30 cellular contexts compared by ENCODE assay signal in the genomic region with DNA sequence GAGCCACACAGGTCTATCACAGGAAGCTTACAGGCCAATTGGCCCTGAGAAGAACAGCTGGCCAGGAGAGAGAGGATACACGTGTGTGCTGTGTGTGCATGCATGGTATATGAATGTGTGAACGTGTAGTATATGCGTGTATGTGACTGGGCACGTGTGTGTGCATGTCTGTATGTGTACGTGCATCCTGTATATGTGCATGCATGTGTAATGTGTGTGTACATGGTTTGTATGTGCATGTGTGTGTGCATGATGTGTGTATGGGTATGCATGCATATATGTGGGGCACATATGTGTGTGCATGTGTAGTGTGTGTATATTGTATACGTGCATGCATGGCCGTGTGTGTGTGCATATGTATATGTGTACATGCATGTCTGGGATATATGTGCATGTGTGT. TPM values are rescaled to one million over a fixed set of nuclear protein-coding genes. Genes with fewer than 3 reads are reported as not detected.
"Had no signal": no experiment of that assay in that cellular context is flagged by ENCODE, and none has a peak within 500 bp of the region (broad histone marks: within the 10 kb centered on the region; RNA-seq: fewer than 3 reads in every experiment).

No MANE protein-coding gene starts in this region.

- H3K9me3 Mint-ChIP-seq: activated CD4-positive, alpha-beta memory T cell treated with anti-CD3 and anti-CD28 coated beads, Interleukin-2, amount 10 ng/mL, durations not matched to agents 7 days and 5 days; activated naive CD4-positive, alpha-beta T cell treated with anti-CD3 and anti-CD28 coated beads for 36 hours; activated T-helper 17 cell treated with anti-CD3 and anti-CD28 coated beads, Interleukin-2, amount 50 U/mL, for 72 hours had no signal

- H3K36me3 Mint-ChIP-seq: activated naive CD8-positive, alpha-beta T cell had no signal

- ATAC-seq: activated T-helper 17 cell treated with anti-CD3 and anti-CD28 coated beads, Interleukin-2, amount 50 U/mL, for 72 hours; PC-3 had no signal

- H3K4me3 Mint-ChIP-seq: activated CD4-positive, alpha-beta memory T cell treated with anti-CD3 and anti-CD28 coated beads, Interleukin-2, amount 10 ng/mL, durations not matched to agents 7 days and 5 days; activated naive CD4-positive, alpha-beta T cell treated with anti-CD3 and anti-CD28 coated beads for 36 hours; activated naive CD8-positive, alpha-beta T cell; activated T-helper 17 cell treated with anti-CD3 and anti-CD28 coated beads, Interleukin-2, amount 50 U/mL, for 72 hours had no signal

- H3K27ac Mint-ChIP-seq: activated CD4-positive, alpha-beta memory T cell treated with anti-CD3 and anti-CD28 coated beads, Interleukin-2, amount 10 ng/mL, durations not matched to agents 7 days and 5 days; activated naive CD4-positive, alpha-beta T cell treated with anti-CD3 and anti-CD28 coated beads for 36 hours; activated naive CD8-positive, alpha-beta T cell; activated T-helper 17 cell treated with anti-CD3 and anti-CD28 coated beads, Interleukin-2, amount 50 U/mL, for 72 hours had no signal

- FAIRE-seq: RCC 7860, TTC549 had no signal

- H3K27me3 ChIP-seq: brain microvascular endothelial cell had no signal

- DNase-seq: activated CD4-positive, alpha-beta memory T cell treated with anti-CD3 and anti-CD28 coated beads, Interleukin-2, amount 10 ng/mL, durations not matched to agents 7 days and 5 days; activated CD4-positive, alpha-beta T cell treated with anti-CD3 and anti-CD28 coated beads, Interleukin-2, amount 50 U/mL, for 1 hour; activated CD4-positive, CD25-positive, alpha-beta regulatory T cell; activated gamma-delta T cell; activated naive CD4-positive, alpha-beta T cell treated with anti-CD3 and anti-CD28 coated beads for 36 hours; activated T-cell treated with anti-CD3 and anti-CD28 coated beads for 4 hours; activated T-cell treated with anti-CD3 and anti-CD28 coated beads, Interleukin-2, amount 50 U/mL, for 48 hours; amygdala; brain microvascular endothelial cell; Karpas-422; MM.1S; NCI-H1105; NCI-H1436; NCI-H1694 treated with DMSO at 0.1 percent for 48 hours; NCI-H2029 treated with DMSO at 0.1 percent for 48 hours; NCI-H345; NCI-H510A; NCI-H526 treated with DMSO at 0.1 percent for 48 hours; NCI-H82; PC-3; SHP77 treated with DMSO at 0.1 percent for 48 hours; T-helper 2 cell; T1000 had no signal

- H3K27ac ChIP-seq: brain microvascular endothelial cell had no signal

- H3K27me3 Mint-ChIP-seq: activated CD4-positive, alpha-beta memory T cell treated with anti-CD3 and anti-CD28 coated beads, Interleukin-2, amount 10 ng/mL, durations not matched to agents 7 days and 5 days; activated naive CD8-positive, alpha-beta T cell; activated T-helper 17 cell treated with anti-CD3 and anti-CD28 coated beads, Interleukin-2, amount 50 U/mL, for 72 hours had no signal

- H3K4me1 Mint-ChIP-seq: activated CD4-positive, alpha-beta memory T cell treated with anti-CD3 and anti-CD28 coated beads, Interleukin-2, amount 10 ng/mL, durations not matched to agents 7 days and 5 days; activated T-helper 17 cell treated with anti-CD3 and anti-CD28 coated beads, Interleukin-2, amount 50 U/mL, for 72 hours had no signal

RNA-seq across cellular contexts. Expression of gene FCN2, which starts 57.0 kb away (rescaled TPM):
- total RNA-seq: activated CD4-positive, alpha-beta memory T cell treated with anti-CD3 and anti-CD28 coated beads, Interleukin-2, amount 10 ng/mL, durations not matched to agents 7 days and 5 days; activated CD8-positive, alpha-beta memory T cell treated with anti-CD3 and anti-CD28 coated beads for 36 hours; activated naive CD4-positive, alpha-beta T cell treated with anti-CD3 and anti-CD28 coated beads for 36 hours; activated T-helper 17 cell treated with anti-CD3 and anti-CD28 coated beads, Interleukin-2, amount 50 U/mL, for 72 hours; cerebellum; PC-3; SK-MEL-5 had no signal
